8 cellular contexts compared by ENCODE assay signal in genomic region chr5:139667001-139667729, GRCh38. TPM values are rescaled to one million over a fixed set of nuclear protein-coding genes. Genes with fewer than 3 reads are reported as not detected.
DNase-seq lines count a peak whose midpoint lies in the region; ATAC-seq and TF ChIP-seq lines count a peak whose summit lies in the region.
"Had no signal": no experiment of that assay in that cellular context is flagged by ENCODE, and none has a peak within 500 bp of the region (broad histone marks: within the 10 kb centered on the region; RNA-seq: fewer than 3 reads in every experiment).

No MANE protein-coding gene starts in this region.

- H3K4me3 Mint-ChIP-seq in GM23338: peak overlapping the region; percentile 42
- H3K4me3 Mint-ChIP-seq in stimulated activated naive CD8-positive, alpha-beta T cell treated with anti-CD3 and anti-CD28 coated beads, Interleukin-15, amount 100 ng/mL, for 72 hours: peak overlapping the region; percentile 68 to 79

- peaks cover 26% of the 10 kb centered on the region for H3K27me3 Mint-ChIP-seq in GM23338 (ENCODE audit: insufficient read depth, low read depth, poor library complexity)
- no peaks in the 10 kb centered on the region for H3K27me3 Mint-ChIP-seq in stimulated activated naive CD8-positive, alpha-beta T cell treated with anti-CD3 and anti-CD28 coated beads, Interleukin-15, amount 100 ng/mL, for 72 hours

- peak overlapping the region; percentile 79; the same call in 1 of the 2 replicates for H3K4me2 ChIP-seq in GM23338

- no peaks in the 10 kb centered on the region; the same call in 2 of the 3 replicates for H3K9me3 Mint-ChIP-seq in GM23338
- H3K9me3 Mint-ChIP-seq in stimulated activated naive CD8-positive, alpha-beta T cell treated with anti-CD3 and anti-CD28 coated beads, Interleukin-15, amount 100 ng/mL, for 72 hours: no peaks in the 10 kb centered on the region

- H3K9ac ChIP-seq in SK-N-MC (ENCODE audit: insufficient read length): no peak overlapping the region

- H3K79me2 ChIP-seq in GM23338 (replicated peaks; ENCODE audit: insufficient read depth): peaks cover 99% of the 10 kb centered on the region

- no peak for TF ChIP-seq CTCF in GM23338 (conservative IDR thresholded peaks at IDR 0.05; ENCODE audit: low read depth in 2 of 2)

- no peaks in the 10 kb centered on the region for H3K9me2 ChIP-seq in GM23338 (ENCODE audit: insufficient read depth)

- no peak for DNase-seq in GM23338 (ENCODE audit: low spot score)
- DNase-seq in SK-N-MC (ENCODE audit: low read depth, low spot score): no peak
- DNase-seq in islet precursor cell: peak; percentile 77
- no peak for DNase-seq in stimulated activated naive CD8-positive, alpha-beta T cell treated with anti-CD3 and anti-CD28 coated beads, Interleukin-15, amount 100 ng/mL, for 72 hours
- no peak for DNase-seq in NOMO-1 treated with dmso at 0.1 percent for 144 hours (lab: John Stamatoyannopoulos, UW; ENCODE audit: unreplicated experiment)
- no peak for DNase-seq in SIG-M5 (lab: John Stamatoyannopoulos, UW)
- DNase-seq: WERI-Rb-1 had no signal

- H3K36me3 ChIP-seq in GM23338 (ENCODE audit: insufficient read depth) (no peaks in the 10 kb centered on the region), SK-N-MC (ENCODE audit: insufficient read depth, low read length) (no peaks in the 10 kb centered on the region)

- H3K4me1 Mint-ChIP-seq in GM23338: peaks cover 81% of the 10 kb centered on the region
- H3K4me1 Mint-ChIP-seq in stimulated activated naive CD8-positive, alpha-beta T cell treated with anti-CD3 and anti-CD28 coated beads, Interleukin-15, amount 100 ng/mL, for 72 hours: peaks cover 80% of the 10 kb centered on the region

- peaks cover 11% of the 10 kb centered on the region for H3F3A ChIP-seq in GM23338 (replicated peaks; ENCODE audit: low read depth)

- H2AFZ ChIP-seq in GM23338: no peak overlapping the region

- H3K4me3 ChIP-seq in GM23338: no peak overlapping the region; the same call in 1 of the 2 replicates
- no peak overlapping the region for H3K4me3 ChIP-seq in SK-N-MC

- no peak overlapping the region for H3K27ac Mint-ChIP-seq in GM23338
- no peak overlapping the region for H3K27ac Mint-ChIP-seq in stimulated activated naive CD8-positive, alpha-beta T cell treated with anti-CD3 and anti-CD28 coated beads, Interleukin-15, amount 100 ng/mL, for 72 hours

- H4K20me1 ChIP-seq in GM23338 (replicated peaks; ENCODE audit: insufficient read depth): peaks cover 84% of the 10 kb centered on the region

- ATAC-seq in GM23338 (no peak), HG02885 (IDR thresholded peaks at IDR 0.05; ENCODE audit: poor library complexity, unreplicated experiment) (no peak)
- peak; percentile 8 for ATAC-seq in stimulated activated naive CD8-positive, alpha-beta T cell treated with anti-CD3 and anti-CD28 coated beads, Interleukin-15, amount 100 ng/mL, for 72 hours

- H3K9me3 ChIP-seq in SK-N-MC (ENCODE audit: low read depth, low read length): no peaks in the 10 kb centered on the region

- peaks cover 4% of the 10 kb centered on the region; the same call in 2 of the 3 replicates for H3K36me3 Mint-ChIP-seq in GM23338 (ENCODE audit: low read depth)

- no peaks in the 10 kb centered on the region for H3K27me3 ChIP-seq in GM23338 (ENCODE audit: insufficient read depth)

- peaks cover 43% of the 10 kb centered on the region for H3K4me1 ChIP-seq in GM23338 (ENCODE audit: insufficient read depth)

- no peak overlapping the region for H3K27ac ChIP-seq in GM23338 (ENCODE audit: low read depth)
- H3K27ac ChIP-seq in SK-N-MC: peak overlapping the region; percentile 89; the same call in 1 of the 2 replicates
- H3K27ac ChIP-seq: WERI-Rb-1 had no signal

TF ChIP-seq in GM23338, 12 proteins besides CTCF, POLR2A, EP300 and RAD21 (continues in another document):
- no peak for TF ChIP-seq ZNF331 (CRISPR knock-in tag; IDR thresholded peaks at IDR 0.05; ENCODE audit: low read depth)
- no peak for TF ChIP-seq EZH2 (IDR thresholded peaks at IDR 0.05; ENCODE audit: low read depth, unreplicated experiment)
- no peak for TF ChIP-seq NANOG (IDR thresholded peaks at IDR 0.05; ENCODE audit: borderline replicate concordance)
- no peak for TF ChIP-seq REST (IDR thresholded peaks at IDR 0.05; ENCODE audit: unreplicated experiment)
- TF ChIP-seq ZNF462 (CRISPR knock-in tag; IDR thresholded peaks at IDR 0.05): no peak
- TF ChIP-seq ZNF114 (CRISPR knock-in tag; IDR thresholded peaks at IDR 0.05): no peak
- TF ChIP-seq STAT1 (IDR thresholded peaks at IDR 0.05; ENCODE audit: unreplicated experiment): no peak

RNA-seq across cellular contexts. Expression of gene CXXC5, which starts 19.0 kb away (rescaled TPM):
- total RNA-seq in GM23338 (2014; rRNA removed; shearing (Covaris generic)): 97.9 and 111 TPM in 2 replicates
- polyA plus RNA-seq in GM23338 (2016; fragmentation: Nextera tagmentation; extraction: Ambion mirVana): 63.3 and 65.0 TPM in 2 replicates
